Comparison of ENCODE assay signal across 2 cellular contexts in the genomic region with DNA sequence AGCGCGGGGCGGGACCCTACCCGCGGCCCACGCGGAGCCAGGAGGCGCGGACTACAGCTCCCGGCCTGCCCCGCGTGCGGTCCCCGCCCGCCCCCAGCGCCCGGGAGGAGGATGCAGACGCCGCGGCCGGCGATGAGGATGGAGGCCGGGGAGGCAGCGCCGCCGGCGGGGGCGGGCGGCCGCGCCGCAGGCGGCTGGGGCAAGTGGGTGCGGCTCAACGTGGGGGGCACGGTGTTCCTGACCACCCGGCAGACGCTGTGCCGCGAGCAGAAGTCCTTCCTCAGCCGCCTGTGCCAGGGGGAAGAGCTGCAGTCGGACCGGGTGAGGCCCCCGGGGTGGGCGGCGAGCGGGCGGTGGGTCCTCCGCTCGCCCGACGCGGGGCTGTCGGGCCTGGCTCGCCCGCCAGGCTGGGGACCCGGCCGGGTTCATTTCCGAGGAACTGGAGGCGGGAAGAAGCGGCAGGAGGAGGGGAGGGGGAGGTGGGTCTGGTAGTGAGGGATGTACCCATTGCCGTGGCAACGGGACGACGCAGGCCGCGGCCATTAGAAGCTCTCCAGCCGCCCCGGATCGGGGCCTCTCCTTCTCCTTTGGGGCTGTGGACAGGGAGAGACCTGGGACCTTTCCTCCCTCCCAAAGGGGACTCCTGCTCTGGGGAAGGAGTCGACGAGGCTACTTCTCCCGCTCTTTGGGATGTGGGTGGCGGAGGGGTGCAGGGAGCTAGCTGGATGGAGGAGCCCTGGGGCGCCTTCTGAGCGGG.
A peak's percentile ranks its signal among the peaks of the same experiment; 100 is the strongest.
TF ChIP-seq lines count a peak whose summit lies in the region.

A gene with protein sequence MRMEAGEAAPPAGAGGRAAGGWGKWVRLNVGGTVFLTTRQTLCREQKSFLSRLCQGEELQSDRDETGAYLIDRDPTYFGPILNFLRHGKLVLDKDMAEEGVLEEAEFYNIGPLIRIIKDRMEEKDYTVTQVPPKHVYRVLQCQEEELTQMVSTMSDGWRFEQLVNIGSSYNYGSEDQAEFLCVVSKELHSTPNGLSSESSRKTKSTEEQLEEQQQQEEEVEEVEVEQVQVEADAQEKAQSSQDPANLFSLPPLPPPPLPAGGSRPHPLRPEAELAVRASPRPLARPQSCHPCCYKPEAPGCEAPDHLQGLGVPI (plus strand): TSS at position 114 of the 757 bp plus-strand sequence. CDS start 19 bp downstream, at position 133.

TF ChIP-seq in GM23338, 12 proteins besides CTCF, POLR2A, EP300 and RAD21:
- TF ChIP-seq CREB1 (CRISPR knock-in tag; IDR thresholded peaks at IDR 0.05; ENCODE audit: low read depth) = no peak
- peak; percentile 40; the same call in 1 of the 2 replicates for TF ChIP-seq POLR2AphosphoS5 (IDR thresholded peaks at IDR 0.05; ENCODE audit: low read depth)
TF ChIP-seq in GM23338: peak in this region for 1.

TF ChIP-seq in HepG2, 621 proteins besides CTCF, POLR2A, EP300 and RAD21:
- TF ChIP-seq, protein P1, sequence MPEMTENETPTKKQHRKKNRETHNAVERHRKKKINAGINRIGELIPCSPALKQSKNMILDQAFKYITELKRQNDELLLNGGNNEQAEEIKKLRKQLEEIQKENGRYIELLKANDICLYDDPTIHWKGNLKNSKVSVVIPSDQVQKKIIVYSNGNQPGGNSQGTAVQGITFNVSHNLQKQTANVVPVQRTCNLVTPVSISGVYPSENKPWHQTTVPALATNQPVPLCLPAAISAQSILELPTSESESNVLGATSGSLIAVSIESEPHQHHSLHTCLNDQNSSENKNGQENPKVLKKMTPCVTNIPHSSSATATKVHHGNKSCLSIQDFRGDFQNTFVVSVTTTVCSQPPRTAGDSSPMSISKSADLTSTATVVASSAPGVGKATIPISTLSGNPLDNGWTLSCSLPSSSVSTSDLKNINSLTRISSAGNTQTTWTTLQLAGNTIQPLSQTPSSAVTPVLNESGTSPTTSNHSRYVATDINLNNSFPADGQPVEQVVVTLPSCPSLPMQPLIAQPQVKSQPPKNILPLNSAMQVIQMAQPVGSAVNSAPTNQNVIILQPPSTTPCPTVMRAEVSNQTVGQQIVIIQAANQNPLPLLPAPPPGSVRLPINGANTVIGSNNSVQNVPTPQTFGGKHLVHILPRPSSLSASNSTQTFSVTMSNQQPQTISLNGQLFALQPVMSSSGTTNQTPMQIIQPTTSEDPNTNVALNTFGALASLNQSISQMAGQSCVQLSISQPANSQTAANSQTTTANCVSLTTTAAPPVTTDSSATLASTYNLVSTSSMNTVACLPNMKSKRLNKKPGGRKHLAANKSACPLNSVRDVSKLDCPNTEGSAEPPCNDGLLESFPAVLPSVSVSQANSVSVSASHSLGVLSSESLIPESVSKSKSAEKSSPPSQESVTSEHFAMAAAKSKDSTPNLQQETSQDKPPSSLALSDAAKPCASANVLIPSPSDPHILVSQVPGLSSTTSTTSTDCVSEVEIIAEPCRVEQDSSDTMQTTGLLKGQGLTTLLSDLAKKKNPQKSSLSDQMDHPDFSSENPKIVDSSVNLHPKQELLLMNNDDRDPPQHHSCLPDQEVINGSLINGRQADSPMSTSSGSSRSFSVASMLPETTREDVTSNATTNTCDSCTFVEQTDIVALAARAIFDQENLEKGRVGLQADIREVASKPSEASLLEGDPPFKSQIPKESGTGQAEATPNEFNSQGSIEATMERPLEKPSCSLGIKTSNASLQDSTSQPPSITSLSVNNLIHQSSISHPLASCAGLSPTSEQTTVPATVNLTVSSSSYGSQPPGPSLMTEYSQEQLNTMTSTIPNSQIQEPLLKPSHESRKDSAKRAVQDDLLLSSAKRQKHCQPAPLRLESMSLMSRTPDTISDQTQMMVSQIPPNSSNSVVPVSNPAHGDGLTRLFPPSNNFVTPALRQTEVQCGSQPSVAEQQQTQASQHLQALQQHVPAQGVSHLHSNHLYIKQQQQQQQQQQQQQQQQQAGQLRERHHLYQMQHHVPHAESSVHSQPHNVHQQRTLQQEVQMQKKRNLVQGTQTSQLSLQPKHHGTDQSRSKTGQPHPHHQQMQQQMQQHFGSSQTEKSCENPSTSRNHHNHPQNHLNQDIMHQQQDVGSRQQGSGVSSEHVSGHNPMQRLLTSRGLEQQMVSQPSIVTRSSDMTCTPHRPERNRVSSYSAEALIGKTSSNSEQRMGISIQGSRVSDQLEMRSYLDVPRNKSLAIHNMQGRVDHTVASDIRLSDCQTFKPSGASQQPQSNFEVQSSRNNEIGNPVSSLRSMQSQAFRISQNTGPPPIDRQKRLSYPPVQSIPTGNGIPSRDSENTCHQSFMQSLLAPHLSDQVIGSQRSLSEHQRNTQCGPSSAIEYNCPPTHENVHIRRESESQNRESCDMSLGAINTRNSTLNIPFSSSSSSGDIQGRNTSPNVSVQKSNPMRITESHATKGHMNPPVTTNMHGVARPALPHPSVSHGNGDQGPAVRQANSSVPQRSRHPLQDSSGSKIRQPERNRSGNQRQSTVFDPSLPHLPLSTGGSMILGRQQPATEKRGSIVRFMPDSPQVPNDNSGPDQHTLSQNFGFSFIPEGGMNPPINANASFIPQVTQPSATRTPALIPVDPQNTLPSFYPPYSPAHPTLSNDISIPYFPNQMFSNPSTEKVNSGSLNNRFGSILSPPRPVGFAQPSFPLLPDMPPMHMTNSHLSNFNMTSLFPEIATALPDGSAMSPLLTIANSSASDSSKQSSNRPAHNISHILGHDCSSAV (CRISPR knock-in tag; IDR thresholded peaks at IDR 0.05; ENCODE audit: borderline replicate concordance) = no peak
- TF ChIP-seq MYC (CRISPR knock-in tag; IDR thresholded peaks at IDR 0.05; ENCODE audit: borderline replicate concordance) (peak; percentile 7; the same call in 1 of the 2 replicates), ZNF777 (CRISPR knock-in tag; IDR thresholded peaks at IDR 0.05) (0 out of 2 replicates have a peak, but pooled peaks have one; percentile 12), GABPB1 (CRISPR knock-in tag; IDR thresholded peaks at IDR 0.05) (peak; percentile 77), NR2C2 (CRISPR knock-in tag; IDR thresholded peaks at IDR 0.05; ENCODE audit: borderline replicate concordance) (peak; percentile 35; the same call in 1 of the 2 replicates), RFX3 (CRISPR knock-in tag; IDR thresholded peaks at IDR 0.05) (peak; percentile 59), KDM5B (CRISPR knock-in tag; IDR thresholded peaks at IDR 0.05; ENCODE audit: borderline replicate concordance) (0 out of 2 replicates have a peak, but pooled peaks have one; percentile 24), ZSCAN31 (CRISPR knock-in tag; IDR thresholded peaks at IDR 0.05; ENCODE audit: low read depth) (0 out of 2 replicates have a peak, but pooled peaks have one; percentile 26), ZBTB20 (CRISPR knock-in tag; IDR thresholded peaks at IDR 0.05; ENCODE audit: borderline replicate concordance, low read depth) (no peak), HCFC1 (IDR thresholded peaks at IDR 0.05; ENCODE audit: low read depth, low read length) (peak; percentile 70; the same call in 1 of the 2 replicates), THAP11 (CRISPR knock-in tag; IDR thresholded peaks at IDR 0.05) (peak; percentile 95), HNRNPK (IDR thresholded peaks at IDR 0.05; ENCODE audit: low read depth, low read length, poor library complexity, severe bottlenecking) (peak; percentile 42), ZNF121 (CRISPR knock-in tag; IDR thresholded peaks at IDR 0.05) (0 out of 2 replicates have a peak, but pooled peaks have one; percentile 10), YY1 (IDR thresholded peaks at IDR 0.05; ENCODE audit: insufficient read depth, insufficient replicate concordance, low read depth, low read length) (peak; percentile 50), NONO (IDR thresholded peaks at IDR 0.05) (no peak), NONO (CRISPR knock-in tag; conservative IDR thresholded peaks at IDR 0.05) (no peak), ZFY (CRISPR knock-in tag; IDR thresholded peaks at IDR 0.05) (peak; percentile 65), RFX1 (IDR thresholded peaks at IDR 0.05) (peak; percentile 26; the same call in 1 of the 2 replicates), ZNF143 (CRISPR knock-in tag; IDR thresholded peaks at IDR 0.05) (peak; percentile 83), SPEN (CRISPR knock-in tag; IDR thresholded peaks at IDR 0.05; ENCODE audit: low read depth) (no peak), RBFOX2 (IDR thresholded peaks at IDR 0.05; ENCODE audit: low read depth, low read length) (0 out of 2 replicates have a peak, but pooled peaks have one; percentile 35), SNRNP70 (IDR thresholded peaks at IDR 0.05; ENCODE audit: low read depth, low read length) (no peak)
- TF ChIP-seq, protein P2, sequence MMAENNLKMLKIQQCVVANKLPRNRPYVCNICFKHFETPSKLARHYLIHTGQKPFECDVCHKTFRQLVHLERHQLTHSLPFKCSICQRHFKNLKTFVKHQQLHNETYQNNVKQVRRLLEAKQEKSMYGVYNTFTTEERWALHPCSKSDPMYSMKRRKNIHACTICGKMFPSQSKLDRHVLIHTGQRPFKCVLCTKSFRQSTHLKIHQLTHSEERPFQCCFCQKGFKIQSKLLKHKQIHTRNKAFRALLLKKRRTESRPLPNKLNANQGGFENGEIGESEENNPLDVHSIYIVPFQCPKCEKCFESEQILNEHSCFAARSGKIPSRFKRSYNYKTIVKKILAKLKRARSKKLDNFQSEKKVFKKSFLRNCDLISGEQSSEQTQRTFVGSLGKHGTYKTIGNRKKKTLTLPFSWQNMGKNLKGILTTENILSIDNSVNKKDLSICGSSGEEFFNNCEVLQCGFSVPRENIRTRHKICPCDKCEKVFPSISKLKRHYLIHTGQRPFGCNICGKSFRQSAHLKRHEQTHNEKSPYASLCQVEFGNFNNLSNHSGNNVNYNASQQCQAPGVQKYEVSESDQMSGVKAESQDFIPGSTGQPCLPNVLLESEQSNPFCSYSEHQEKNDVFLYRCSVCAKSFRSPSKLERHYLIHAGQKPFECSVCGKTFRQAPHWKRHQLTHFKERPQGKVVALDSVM (CRISPR knock-in tag; IDR thresholded peaks at IDR 0.05) = peak; percentile 72; the same call in 1 of the 2 replicates
- TF ChIP-seq, protein P3, sequence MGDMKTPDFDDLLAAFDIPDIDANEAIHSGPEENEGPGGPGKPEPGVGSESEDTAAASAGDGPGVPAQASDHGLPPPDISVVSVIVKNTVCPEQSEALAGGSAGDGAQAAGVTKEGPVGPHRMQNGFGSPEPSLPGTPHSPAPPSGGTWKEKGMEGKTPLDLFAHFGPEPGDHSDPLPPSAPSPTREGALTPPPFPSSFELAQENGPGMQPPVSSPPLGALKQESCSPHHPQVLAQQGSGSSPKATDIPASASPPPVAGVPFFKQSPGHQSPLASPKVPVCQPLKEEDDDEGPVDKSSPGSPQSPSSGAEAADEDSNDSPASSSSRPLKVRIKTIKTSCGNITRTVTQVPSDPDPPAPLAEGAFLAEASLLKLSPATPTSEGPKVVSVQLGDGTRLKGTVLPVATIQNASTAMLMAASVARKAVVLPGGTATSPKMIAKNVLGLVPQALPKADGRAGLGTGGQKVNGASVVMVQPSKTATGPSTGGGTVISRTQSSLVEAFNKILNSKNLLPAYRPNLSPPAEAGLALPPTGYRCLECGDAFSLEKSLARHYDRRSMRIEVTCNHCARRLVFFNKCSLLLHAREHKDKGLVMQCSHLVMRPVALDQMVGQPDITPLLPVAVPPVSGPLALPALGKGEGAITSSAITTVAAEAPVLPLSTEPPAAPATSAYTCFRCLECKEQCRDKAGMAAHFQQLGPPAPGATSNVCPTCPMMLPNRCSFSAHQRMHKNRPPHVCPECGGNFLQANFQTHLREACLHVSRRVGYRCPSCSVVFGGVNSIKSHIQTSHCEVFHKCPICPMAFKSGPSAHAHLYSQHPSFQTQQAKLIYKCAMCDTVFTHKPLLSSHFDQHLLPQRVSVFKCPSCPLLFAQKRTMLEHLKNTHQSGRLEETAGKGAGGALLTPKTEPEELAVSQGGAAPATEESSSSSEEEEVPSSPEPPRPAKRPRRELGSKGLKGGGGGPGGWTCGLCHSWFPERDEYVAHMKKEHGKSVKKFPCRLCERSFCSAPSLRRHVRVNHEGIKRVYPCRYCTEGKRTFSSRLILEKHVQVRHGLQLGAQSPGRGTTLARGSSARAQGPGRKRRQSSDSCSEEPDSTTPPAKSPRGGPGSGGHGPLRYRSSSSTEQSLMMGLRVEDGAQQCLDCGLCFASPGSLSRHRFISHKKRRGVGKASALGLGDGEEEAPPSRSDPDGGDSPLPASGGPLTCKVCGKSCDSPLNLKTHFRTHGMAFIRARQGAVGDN (CRISPR knock-in tag; IDR thresholded peaks at IDR 0.05) = peak; percentile 36
- TF ChIP-seq, protein P4, sequence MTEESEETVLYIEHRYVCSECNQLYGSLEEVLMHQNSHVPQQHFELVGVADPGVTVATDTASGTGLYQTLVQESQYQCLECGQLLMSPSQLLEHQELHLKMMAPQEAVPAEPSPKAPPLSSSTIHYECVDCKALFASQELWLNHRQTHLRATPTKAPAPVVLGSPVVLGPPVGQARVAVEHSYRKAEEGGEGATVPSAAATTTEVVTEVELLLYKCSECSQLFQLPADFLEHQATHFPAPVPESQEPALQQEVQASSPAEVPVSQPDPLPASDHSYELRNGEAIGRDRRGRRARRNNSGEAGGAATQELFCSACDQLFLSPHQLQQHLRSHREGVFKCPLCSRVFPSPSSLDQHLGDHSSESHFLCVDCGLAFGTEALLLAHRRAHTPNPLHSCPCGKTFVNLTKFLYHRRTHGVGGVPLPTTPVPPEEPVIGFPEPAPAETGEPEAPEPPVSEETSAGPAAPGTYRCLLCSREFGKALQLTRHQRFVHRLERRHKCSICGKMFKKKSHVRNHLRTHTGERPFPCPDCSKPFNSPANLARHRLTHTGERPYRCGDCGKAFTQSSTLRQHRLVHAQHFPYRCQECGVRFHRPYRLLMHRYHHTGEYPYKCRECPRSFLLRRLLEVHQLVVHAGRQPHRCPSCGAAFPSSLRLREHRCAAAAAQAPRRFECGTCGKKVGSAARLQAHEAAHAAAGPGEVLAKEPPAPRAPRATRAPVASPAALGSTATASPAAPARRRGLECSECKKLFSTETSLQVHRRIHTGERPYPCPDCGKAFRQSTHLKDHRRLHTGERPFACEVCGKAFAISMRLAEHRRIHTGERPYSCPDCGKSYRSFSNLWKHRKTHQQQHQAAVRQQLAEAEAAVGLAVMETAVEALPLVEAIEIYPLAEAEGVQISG (CRISPR knock-in tag; IDR thresholded peaks at IDR 0.05) = peak; percentile 93
- TF ChIP-seq, protein P5, sequence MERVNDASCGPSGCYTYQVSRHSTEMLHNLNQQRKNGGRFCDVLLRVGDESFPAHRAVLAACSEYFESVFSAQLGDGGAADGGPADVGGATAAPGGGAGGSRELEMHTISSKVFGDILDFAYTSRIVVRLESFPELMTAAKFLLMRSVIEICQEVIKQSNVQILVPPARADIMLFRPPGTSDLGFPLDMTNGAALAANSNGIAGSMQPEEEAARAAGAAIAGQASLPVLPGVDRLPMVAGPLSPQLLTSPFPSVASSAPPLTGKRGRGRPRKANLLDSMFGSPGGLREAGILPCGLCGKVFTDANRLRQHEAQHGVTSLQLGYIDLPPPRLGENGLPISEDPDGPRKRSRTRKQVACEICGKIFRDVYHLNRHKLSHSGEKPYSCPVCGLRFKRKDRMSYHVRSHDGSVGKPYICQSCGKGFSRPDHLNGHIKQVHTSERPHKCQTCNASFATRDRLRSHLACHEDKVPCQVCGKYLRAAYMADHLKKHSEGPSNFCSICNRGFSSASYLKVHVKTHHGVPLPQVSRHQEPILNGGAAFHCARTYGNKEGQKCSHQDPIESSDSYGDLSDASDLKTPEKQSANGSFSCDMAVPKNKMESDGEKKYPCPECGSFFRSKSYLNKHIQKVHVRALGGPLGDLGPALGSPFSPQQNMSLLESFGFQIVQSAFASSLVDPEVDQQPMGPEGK (CRISPR knock-in tag; IDR thresholded peaks at IDR 0.05) = peak; percentile 43; the same call in 1 of the 2 replicates
